In the genomic region with DNA sequence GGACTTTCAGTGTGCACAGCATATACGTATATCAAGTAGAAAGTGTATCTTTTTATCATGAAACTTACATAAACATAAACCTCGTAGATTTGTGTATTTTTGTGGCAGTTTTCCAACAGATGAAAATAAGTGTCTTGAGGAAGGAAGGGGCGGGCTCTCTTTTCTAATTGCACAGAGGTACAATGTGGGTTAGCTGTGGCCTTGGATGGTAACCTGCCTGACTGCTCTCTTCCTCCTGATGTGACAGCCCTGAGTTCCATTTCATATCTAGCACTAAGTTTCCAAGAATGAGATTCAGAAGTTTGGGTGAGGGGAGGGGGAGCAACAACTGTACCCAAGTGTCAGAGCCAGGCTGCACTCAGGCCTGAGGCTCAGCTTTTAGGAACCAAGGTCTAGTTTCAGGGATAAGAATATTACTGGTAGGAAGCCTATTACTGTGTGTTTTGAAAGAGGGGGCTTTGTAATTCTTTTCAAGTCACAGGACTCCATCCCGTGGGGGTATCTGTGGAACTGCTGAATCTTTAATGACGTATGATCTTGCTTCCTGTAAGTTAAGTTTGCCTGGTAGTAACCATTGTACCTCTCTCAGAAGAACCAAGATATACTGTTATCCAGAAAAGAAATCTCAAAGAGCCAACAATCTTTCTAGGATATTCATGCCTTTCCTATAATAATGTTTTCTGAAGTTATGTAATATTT, we compare ENCODE assay signal across 19 cellular contexts.
"Had no signal": no experiment of that assay in that cellular context is flagged by ENCODE, and none has a peak within 500 bp of the region (broad histone marks: within the 10 kb centered on the region; RNA-seq: fewer than 3 reads in every experiment).

No MANE protein-coding gene starts in this region.

- H3K27ac Mint-ChIP-seq: activated naive CD8-positive, alpha-beta T cell treated with anti-CD3 and anti-CD28 coated beads, Interleukin-2, amount 50 U/mL, for 24 hours; nephron progenitor cell; stimulated activated naive B cell treated with anti-CD40 and anti-IgM and Interleukin-4, amounts not matched to agents 10 μg/mL and 1 μg/mL and 100 μg/mL, for 72 hours had no signal

- H3K9me3 ChIP-seq: ascending aorta, left ventricle myocardium inferior, psoas muscle, right lobe of liver, upper lobe of left lung had no signal

- H3K27ac ChIP-seq: ascending aorta, epithelial cell of prostate, hepatocyte, psoas muscle, right lobe of liver had no signal

- H3K4me2 ChIP-seq: hepatocyte had no signal

- DNase-seq: activated CD4-positive, alpha-beta T cell treated with anti-CD3 and anti-CD28 coated beads for 1 hour; activated naive CD8-positive, alpha-beta T cell treated with anti-CD3 and anti-CD28 coated beads, Interleukin-2, amount 50 U/mL, for 24 hours; effector memory CD4-positive, alpha-beta T cell; kidney; left ventricle myocardium inferior; mesendoderm; nephron progenitor cell; psoas muscle; right lobe of liver; stimulated activated naive B cell treated with anti-CD40 and anti-IgM and Interleukin-4, amounts not matched to agents 10 μg/mL and 1 μg/mL and 100 μg/mL, for 72 hours; substantia nigra; SW 1271; T-helper 9 cell; upper lobe of left lung had no signal

- H3K27me3 ChIP-seq: ascending aorta, hepatocyte, right lobe of liver, upper lobe of left lung had no signal

- ATAC-seq: activated naive CD8-positive, alpha-beta T cell treated with anti-CD3 and anti-CD28 coated beads, Interleukin-2, amount 50 U/mL, for 24 hours; psoas muscle; stimulated activated naive B cell treated with anti-CD40 and anti-IgM and Interleukin-4, amounts not matched to agents 10 μg/mL and 1 μg/mL and 100 μg/mL, for 72 hours had no signal

- H3K4me1 Mint-ChIP-seq: activated naive CD8-positive, alpha-beta T cell treated with anti-CD3 and anti-CD28 coated beads, Interleukin-2, amount 50 U/mL, for 24 hours; stimulated activated naive B cell treated with anti-CD40 and anti-IgM and Interleukin-4, amounts not matched to agents 10 μg/mL and 1 μg/mL and 100 μg/mL, for 72 hours had no signal

- H3K4me3 ChIP-seq: ascending aorta, hepatocyte, left ventricle myocardium inferior, psoas muscle, right lobe of liver, upper lobe of left lung had no signal

- H3K4me1 ChIP-seq: right lobe of liver had no signal

- H3K4me3 Mint-ChIP-seq: activated naive CD8-positive, alpha-beta T cell treated with anti-CD3 and anti-CD28 coated beads, Interleukin-2, amount 50 U/mL, for 24 hours; nephron progenitor cell; stimulated activated naive B cell treated with anti-CD40 and anti-IgM and Interleukin-4, amounts not matched to agents 10 μg/mL and 1 μg/mL and 100 μg/mL, for 72 hours had no signal

- H3K9me3 Mint-ChIP-seq: activated naive CD8-positive, alpha-beta T cell treated with anti-CD3 and anti-CD28 coated beads, Interleukin-2, amount 50 U/mL, for 24 hours; nephron progenitor cell had no signal

- H3K27me3 Mint-ChIP-seq: activated naive CD8-positive, alpha-beta T cell treated with anti-CD3 and anti-CD28 coated beads, Interleukin-2, amount 50 U/mL, for 24 hours; stimulated activated naive B cell treated with anti-CD40 and anti-IgM and Interleukin-4, amounts not matched to agents 10 μg/mL and 1 μg/mL and 100 μg/mL, for 72 hours had no signal

- H3K36me3 Mint-ChIP-seq: stimulated activated naive B cell treated with anti-CD40 and anti-IgM and Interleukin-4, amounts not matched to agents 10 μg/mL and 1 μg/mL and 100 μg/mL, for 72 hours had no signal

- FAIRE-seq: bronchial epithelial cell, colon, kidney had no signal
